8 cellular contexts compared by ENCODE assay signal in the genomic region with DNA sequence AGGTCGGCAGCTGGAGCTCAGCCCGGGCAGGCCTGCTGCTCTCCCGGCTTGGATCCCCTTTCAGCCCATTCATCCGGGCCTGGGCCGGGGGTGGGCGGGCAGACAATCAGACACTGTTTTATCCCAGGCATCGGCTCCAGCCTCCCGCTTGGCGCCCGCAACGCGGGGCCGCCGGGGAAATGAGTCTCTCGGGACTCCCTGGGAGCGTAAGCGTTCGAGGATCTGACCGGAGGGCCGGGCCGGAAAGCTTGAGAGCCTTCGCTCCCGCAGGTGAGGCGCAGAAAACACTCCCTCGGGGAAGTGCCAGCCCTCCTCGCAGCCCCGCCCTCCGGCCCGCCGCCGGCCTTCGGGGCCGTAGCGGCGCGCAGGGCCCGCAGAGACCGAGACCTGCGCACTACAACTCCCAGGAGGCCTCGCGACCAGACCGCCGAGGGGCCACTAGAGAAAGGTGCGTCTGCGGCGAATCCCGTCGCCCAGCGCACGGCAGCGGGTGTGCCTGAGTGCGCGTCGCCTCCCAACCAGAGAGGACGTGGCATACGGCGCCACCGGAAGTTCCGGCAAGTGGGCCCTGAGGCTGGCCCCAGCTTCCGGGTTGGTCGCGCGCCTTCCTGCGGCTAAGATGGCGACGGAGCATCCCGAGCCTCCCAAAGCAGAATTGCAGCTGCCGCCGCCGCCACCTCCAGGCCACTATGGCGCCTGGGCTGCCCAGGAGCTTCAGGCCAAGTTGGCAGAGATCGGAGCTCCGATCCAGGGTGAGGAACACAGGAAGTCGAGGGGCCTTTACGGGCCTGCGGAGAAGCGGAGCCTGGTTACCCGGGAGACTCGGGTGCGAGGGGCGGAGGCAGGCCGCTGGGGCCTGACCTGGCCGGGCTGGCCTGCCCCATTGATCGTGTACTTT. TPM values are rescaled to one million over a fixed set of nuclear protein-coding genes. Genes with fewer than 3 reads are reported as not detected.
A peak's percentile ranks its signal among the peaks of the same experiment; 100 is the strongest.
DNase-seq lines count a peak whose midpoint lies in the region; ATAC-seq and TF ChIP-seq lines count a peak whose summit lies in the region.

A gene with protein sequence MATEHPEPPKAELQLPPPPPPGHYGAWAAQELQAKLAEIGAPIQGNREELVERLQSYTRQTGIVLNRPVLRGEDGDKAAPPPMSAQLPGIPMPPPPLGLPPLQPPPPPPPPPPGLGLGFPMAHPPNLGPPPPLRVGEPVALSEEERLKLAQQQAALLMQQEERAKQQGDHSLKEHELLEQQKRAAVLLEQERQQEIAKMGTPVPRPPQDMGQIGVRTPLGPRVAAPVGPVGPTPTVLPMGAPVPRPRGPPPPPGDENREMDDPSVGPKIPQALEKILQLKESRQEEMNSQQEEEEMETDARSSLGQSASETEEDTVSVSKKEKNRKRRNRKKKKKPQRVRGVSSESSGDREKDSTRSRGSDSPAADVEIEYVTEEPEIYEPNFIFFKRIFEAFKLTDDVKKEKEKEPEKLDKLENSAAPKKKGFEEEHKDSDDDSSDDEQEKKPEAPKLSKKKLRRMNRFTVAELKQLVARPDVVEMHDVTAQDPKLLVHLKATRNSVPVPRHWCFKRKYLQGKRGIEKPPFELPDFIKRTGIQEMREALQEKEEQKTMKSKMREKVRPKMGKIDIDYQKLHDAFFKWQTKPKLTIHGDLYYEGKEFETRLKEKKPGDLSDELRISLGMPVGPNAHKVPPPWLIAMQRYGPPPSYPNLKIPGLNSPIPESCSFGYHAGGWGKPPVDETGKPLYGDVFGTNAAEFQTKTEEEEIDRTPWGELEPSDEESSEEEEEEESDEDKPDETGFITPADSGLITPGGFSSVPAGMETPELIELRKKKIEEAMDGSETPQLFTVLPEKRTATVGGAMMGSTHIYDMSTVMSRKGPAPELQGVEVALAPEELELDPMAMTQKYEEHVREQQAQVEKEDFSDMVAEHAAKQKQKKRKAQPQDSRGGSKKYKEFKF (plus strand): TSS at position 599 of the 898 bp plus-strand sequence. CDS start 21 bp downstream, at position 620.

- H3K4me1 ChIP-seq in uterus: peaks cover 0 to 15% of the 10 kb centered on the region in 2 donors

- H3K36me3 ChIP-seq in uterus: no peaks in the 10 kb centered on the region

- peak within 1 kb of the TSS; percentile 90 to 93 for H3K27ac ChIP-seq in uterus

- DNase-seq in NCI-H1694 treated with DMSO at 0.1 percent for 48 hours (lab: John Stamatoyannopoulos, UW) (peak; percentile 91), T-helper 17 cell (peak; percentile 87 to 94 (median 94)), amygdala (lab: John Stamatoyannopoulos, UW) (peak; percentile 81 to 99 (median 97)), left ventricle myocardium superior (peak; percentile 99), pulmonary artery endothelial cell (ENCODE audit: low read depth, low spot score) (peak; percentile 93), uterus (peak; percentile 96 to 97)

- TF ChIP-seq POLR2A in GM15510 (IDR thresholded peaks at IDR 0.05; ENCODE audit: borderline replicate concordance, extremely low read depth, insufficient read length): peak; percentile 61
- TF ChIP-seq POLR2A in uterus (IDR thresholded peaks at IDR 0.05): peak in 1 of 2 donors; percentile 75

- intact Hi-C loops in left ventricle myocardium superior (cut with micrococcal nuclease): no loop called here
- intact Hi-C loops in uterus (cut with DNase I; ENCODE audit: low total_unique reads): no loop called here

- H3K4me3 ChIP-seq in uterus: peak within 1 kb of the TSS; percentile 82 to 96

- H3K36me3 Mint-ChIP-seq in T-helper 17 cell (ENCODE audit: low read depth): peaks cover 4% of the 10 kb centered on the region

- H3K9me3 ChIP-seq in T-helper 17 cell (ENCODE audit: control insufficient read depth, low read length, poor library complexity, severe bottlenecking): no peaks in the 10 kb centered on the region
- H3K9me3 ChIP-seq in uterus: no peaks in the 10 kb centered on the region

- peak within 1 kb of the TSS; percentile 100 for H3K4me3 Mint-ChIP-seq in T-helper 17 cell

- H3K27me3 ChIP-seq in uterus: no peaks in the 10 kb centered on the region

- no peaks in the 10 kb centered on the region for H3K27me3 Mint-ChIP-seq in T-helper 17 cell

- TF ChIP-seq CTCF in uterus (IDR thresholded peaks at IDR 0.05): peak in 1 of 4 experiments; percentile 15

- H3K27ac Mint-ChIP-seq in T-helper 17 cell: peak within 1 kb of the TSS; percentile 98

- ATAC-seq in HG02885 (IDR thresholded peaks at IDR 0.05; ENCODE audit: poor library complexity, unreplicated experiment) (peak; percentile 96), T-helper 17 cell (peak; percentile 98), left ventricle myocardium superior (peak; percentile 97)

- H3K4me1 Mint-ChIP-seq in T-helper 17 cell: peaks cover 18% of the 10 kb centered on the region

RNA-seq across cellular contexts. Expression of the gene that starts here (rescaled TPM):
- total RNA-seq in T-helper 17 cell (100 to 1,000 TPM; 187 to 208 TPM), left ventricle myocardium superior (70.4 TPM), pulmonary artery endothelial cell (107 and 129 TPM in 2 replicates), uterus (100 to 1,000 TPM in 2 of 4 donors, 10 to 100 TPM in 2; 59.9 to 195 (median 106) TPM)

Comparison
In these comparisons a context has a peak if more than half of its experiments do, and no peak if none do; other contexts are left out.
1. Peak in every context shown above with its lines: DNase-seq, ATAC-seq, H3K4me3 ChIP-seq and H3K27ac ChIP-seq.